ENCODE assay signal across 10 cellular contexts in the genomic region with DNA sequence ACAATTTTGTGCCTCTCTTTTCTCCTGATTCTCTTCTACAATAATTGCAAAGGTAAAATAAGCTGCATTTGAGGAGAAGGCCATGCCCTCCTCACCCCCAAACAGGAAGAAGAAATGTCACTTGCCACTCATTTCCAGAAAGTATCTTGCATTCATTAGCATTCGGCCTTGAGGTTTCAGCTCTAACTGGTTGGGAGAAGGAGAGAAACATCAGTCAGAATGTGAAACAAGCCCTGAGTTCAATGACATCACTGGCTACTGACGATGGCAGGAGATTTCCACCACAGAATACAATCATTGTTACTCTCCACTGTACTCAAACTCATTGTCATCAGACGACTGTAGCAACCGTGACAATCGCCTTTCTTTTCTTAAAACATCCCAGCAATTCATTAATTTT.
DNase-seq lines count a peak whose midpoint lies in the region; ATAC-seq, FAIRE-seq and TF ChIP-seq lines count a peak whose summit lies in the region.
"Had no signal": no experiment of that assay in that cellular context is flagged by ENCODE, and none has a peak within 500 bp of the region (broad histone marks: within the 10 kb centered on the region; RNA-seq: fewer than 3 reads in every experiment).

No MANE protein-coding gene starts in this region.

- intact Hi-C loops in activated CD4-positive, alpha-beta T cell treated with anti-CD3 and anti-CD28 coated beads, Interleukin-2, amount 10 ng/mL, durations not matched to agents 24 days and 14 days (cut with micrococcal nuclease) = loop anchor here (1.0 kb wide), 3 partner anchors 12 to 41 kb away; no protein-coding TSS in a partner anchor
- intact Hi-C loops in activated CD4-positive, alpha-beta memory T cell treated with anti-CD3 and anti-CD28 coated beads for 36 hours (cut with micrococcal nuclease) = loop anchor here (1.0 to 2.0 kb wide), 4 partner anchors 9 to 55 kb away; no protein-coding TSS in a partner anchor
- intact Hi-C loops in gastrocnemius medialis (cut with DNase I; ENCODE audit: low total_unique reads) = no loop called here

- DNase-seq in activated CD4-positive, alpha-beta T cell treated with anti-CD3 and anti-CD28 coated beads, Interleukin-2, amount 10 ng/mL, durations not matched to agents 24 days and 14 days = peak; percentile 84
- no peak for DNase-seq in activated CD4-positive, alpha-beta T cell treated with anti-CD3 and anti-CD28 coated beads, Interleukin-2, amount 50 U/mL, for 4 hours
- peak; percentile 73 for DNase-seq in activated CD4-positive, alpha-beta memory T cell treated with anti-CD3 and anti-CD28 coated beads for 36 hours
- DNase-seq in gastrocnemius medialis = no peak
- no peak for DNase-seq in NOMO-1 treated with dmso at 0.1 percent for 144 hours (lab: John Stamatoyannopoulos, UW; ENCODE audit: unreplicated experiment)
- DNase-seq in small intestine = no peak
- no peak for DNase-seq in cerebellar nuclear complex (lab: John Stamatoyannopoulos, UW)

- H3K4me1 Mint-ChIP-seq in activated CD4-positive, alpha-beta T cell treated with anti-CD3 and anti-CD28 coated beads, Interleukin-2, amount 10 ng/mL, durations not matched to agents 24 days and 14 days = peaks cover 52% of the 10 kb centered on the region
- peaks cover 76% of the 10 kb centered on the region for H3K4me1 Mint-ChIP-seq in activated CD4-positive, alpha-beta memory T cell treated with anti-CD3 and anti-CD28 coated beads for 36 hours (ENCODE audit: low read depth)

- CTCF ChIA-PET in activated CD4-positive, alpha-beta memory T cell treated with anti-CD3 and anti-CD28 coated beads for 36 hours (lab: Charles Lee) = interaction anchor here (0.7 to 2.3 kb wide), 7 partner anchors 12 to 159 kb away, joined by 3 to 8 read pairs (median 3); no protein-coding TSS in a partner anchor

- no peak for FAIRE-seq in small intestine (lab: Jason Lieb, UNC)
- FAIRE-seq: A204.1 had no signal

- peaks cover 22% of the 10 kb centered on the region for H3K9me3 Mint-ChIP-seq in activated CD4-positive, alpha-beta T cell treated with anti-CD3 and anti-CD28 coated beads, Interleukin-2, amount 10 ng/mL, durations not matched to agents 24 days and 14 days
- H3K9me3 Mint-ChIP-seq in activated CD4-positive, alpha-beta memory T cell treated with anti-CD3 and anti-CD28 coated beads for 36 hours = peaks cover 14% of the 10 kb centered on the region

- peak overlapping the region; percentile 86 for H3K27ac Mint-ChIP-seq in activated CD4-positive, alpha-beta T cell treated with anti-CD3 and anti-CD28 coated beads, Interleukin-2, amount 10 ng/mL, durations not matched to agents 24 days and 14 days
- peak overlapping the region; percentile 88 for H3K27ac Mint-ChIP-seq in activated CD4-positive, alpha-beta memory T cell treated with anti-CD3 and anti-CD28 coated beads for 36 hours

- POLR2A ChIA-PET in activated CD4-positive, alpha-beta memory T cell treated with anti-CD3 and anti-CD28 coated beads for 36 hours (lab: Charles Lee) = interaction anchor here (0.9 to 1.9 kb wide), 5 partner anchors 9 to 73 kb away, joined by 5 to 15 read pairs (median 7); no protein-coding TSS in a partner anchor

- H3K27me3 Mint-ChIP-seq in activated CD4-positive, alpha-beta T cell treated with anti-CD3 and anti-CD28 coated beads, Interleukin-2, amount 10 ng/mL, durations not matched to agents 24 days and 14 days = no peaks in the 10 kb centered on the region
- no peaks in the 10 kb centered on the region for H3K27me3 Mint-ChIP-seq in activated CD4-positive, alpha-beta memory T cell treated with anti-CD3 and anti-CD28 coated beads for 36 hours

- peak overlapping the region; percentile 64 for H3K4me3 Mint-ChIP-seq in activated CD4-positive, alpha-beta T cell treated with anti-CD3 and anti-CD28 coated beads, Interleukin-2, amount 10 ng/mL, durations not matched to agents 24 days and 14 days
- H3K4me3 Mint-ChIP-seq in activated CD4-positive, alpha-beta memory T cell treated with anti-CD3 and anti-CD28 coated beads for 36 hours = no peak overlapping the region

- in situ Hi-C loops in gastrocnemius medialis (cut with MboI; ENCODE audit: low sequenced_read_pairs in 4 of 4) = no loop called here

- H3K4me3 ChIP-seq in gastrocnemius medialis = no peak overlapping the region
- H3K4me3 ChIP-seq in small intestine (ENCODE audit: low read depth in 1 of 2, low read length in 2 of 2) = no peak overlapping the region
- H3K4me3 ChIP-seq: cardiac muscle cell had no signal

- ATAC-seq in HG02571 (IDR thresholded peaks at IDR 0.05; ENCODE audit: unreplicated experiment) (peak; percentile 63), gastrocnemius medialis (no peak)

- no peaks in the 10 kb centered on the region for H3K27me3 ChIP-seq in gastrocnemius medialis
- no peaks in the 10 kb centered on the region for H3K27me3 ChIP-seq in small intestine (ENCODE audit: control insufficient read depth in 2 of 2, insufficient read depth in 2 of 2, low read length in 2 of 2)
- H3K27me3 ChIP-seq: cardiac muscle cell had no signal

- peak overlapping the region; percentile 21 to 92 (median 57) for H3K27ac ChIP-seq in gastrocnemius medialis
- H3K27ac ChIP-seq in small intestine (ENCODE audit: low read depth in 1 of 2, low read length in 1 of 2) = no peak overlapping the region
- H3K27ac ChIP-seq: cardiac muscle cell had no signal

- 75 to 89% (median 78%) methylated on average over 5 of the region's 5 CpGs for WGBS in small intestine, 3 donors

- peaks cover 76% of the 10 kb centered on the region for H3K36me3 Mint-ChIP-seq in activated CD4-positive, alpha-beta T cell treated with anti-CD3 and anti-CD28 coated beads, Interleukin-2, amount 10 ng/mL, durations not matched to agents 24 days and 14 days (ENCODE audit: low read depth)
- peaks cover 58% of the 10 kb centered on the region for H3K36me3 Mint-ChIP-seq in activated CD4-positive, alpha-beta memory T cell treated with anti-CD3 and anti-CD28 coated beads for 36 hours

- H3K4me1 ChIP-seq in gastrocnemius medialis (peaks cover 13 to 17% of the 10 kb centered on the region in 2 donors), small intestine (ENCODE audit: control insufficient read depth in 2 of 2, insufficient read depth in 1 of 2, low read depth in 1 of 2, low read length in 1 of 2) (no peaks in the 10 kb centered on the region)

- no peak for TF ChIP-seq CTCF in gastrocnemius medialis (IDR thresholded peaks at IDR 0.05 in 4 of 5, conservative IDR thresholded peaks at IDR 0.05 in 1 of 5)

- H3K9me3 ChIP-seq in gastrocnemius medialis = no peaks in the 10 kb centered on the region
- no peaks in the 10 kb centered on the region for H3K9me3 ChIP-seq in small intestine (ENCODE audit: control insufficient read depth, low read depth)

- TF ChIP-seq POLR2A in gastrocnemius medialis (IDR thresholded peaks at IDR 0.05) = no peak

- H3K36me3 ChIP-seq in gastrocnemius medialis = peaks cover 0 to 18% of the 10 kb centered on the region in 2 donors
- H3K36me3 ChIP-seq in small intestine (ENCODE audit: control insufficient read depth in 2 of 2, insufficient read depth in 2 of 2, low read length in 2 of 2) = no peaks in the 10 kb centered on the region
- H3K36me3 ChIP-seq: cardiac muscle cell had no signal

Comparison
In these comparisons a context has a peak if more than half of its experiments do, and no peak if none do; other contexts are left out.
1. DNase-seq: peak in activated CD4-positive, alpha-beta T cell treated with anti-CD3 and anti-CD28 coated beads, Interleukin-2, amount 10 ng/mL, durations not matched to agents 24 days and 14 days (single experiment) and activated CD4-positive, alpha-beta memory T cell treated with anti-CD3 and anti-CD28 coated beads for 36 hours (single experiment); none in activated CD4-positive, alpha-beta T cell treated with anti-CD3 and anti-CD28 coated beads, Interleukin-2, amount 50 U/mL, for 4 hours (0 of 2), gastrocnemius medialis (0 of 2), NOMO-1 treated with dmso at 0.1 percent for 144 hours (single experiment), small intestine (single experiment) and cerebellar nuclear complex (0 of 2).
2. H3K27ac ChIP-seq: peak in gastrocnemius medialis (4 of 4); none in small intestine (0 of 2).